ENCODE assay signal across 8 cellular contexts in genomic region chr6:90219168-90219985, GRCh38.
DNase-seq lines count a peak whose midpoint lies in the region; ATAC-seq and TF ChIP-seq lines count a peak whose summit lies in the region.

No MANE protein-coding gene starts in this region.

- no peaks in the 10 kb centered on the region for H3K36me3 Mint-ChIP-seq in HFFc6 (ENCODE audit: low read depth)

- peaks cover 18% of the 10 kb centered on the region for H3K4me1 ChIP-seq in ovary (ENCODE audit: insufficient read depth)

- no peaks in the 10 kb centered on the region for H3K27me3 ChIP-seq in ovary

- H3K27me3 Mint-ChIP-seq in HFFc6 (ENCODE audit: insufficient read depth): peaks cover 3% of the 10 kb centered on the region

- no peaks in the 10 kb centered on the region for H3K36me3 ChIP-seq in ovary

- H3K9me3 ChIP-seq in ovary: no peaks in the 10 kb centered on the region

- TF ChIP-seq CTCF in AG10803 (conservative IDR thresholded peaks at IDR 0.05; ENCODE audit: low read length) (no peak), HFFc6 (IDR thresholded peaks at IDR 0.05) (no peak), ovary (IDR thresholded peaks at IDR 0.05) (no peak)

- intact Hi-C loops in ovary (cut with DNase I): loop anchor here in 2 of 4 donors (2.0 to 10.0 kb wide), 2 partner anchors 77 to 145 kb away; partner anchors contain the start of gene BACH2 (in 1 of the 2)

- peaks cover 10% of the 10 kb centered on the region; the same call in 1 of the 2 replicates for H3K9me3 Mint-ChIP-seq in HFFc6

- WGBS in ovary, 3 donors: 18 to 19% (median 19%) methylated on average over 14 of the region's 14 CpGs

- ATAC-seq in HG03039 (IDR thresholded peaks at IDR 0.05; ENCODE audit: unreplicated experiment): no peak
- ATAC-seq in GM21526 (IDR thresholded peaks at IDR 0.05; ENCODE audit: low FRiP score, unreplicated experiment): no peak

- no peak for TF ChIP-seq POLR2A in ovary (IDR thresholded peaks at IDR 0.05)

- peak; percentile 92 for DNase-seq in AG10803 (ENCODE audit: low read depth)
- peak; percentile 29 for DNase-seq in HFFc6
- peak; percentile 28 for DNase-seq in RPMI8226
- DNase-seq in fibroblast of peridontal ligament (ENCODE audit: extremely low read depth): peak; percentile 98
- peak; percentile 38 to 56 (median 48) for DNase-seq in ovary
- DNase-seq in activated CD8-positive, alpha-beta memory T cell treated with anti-CD3 and anti-CD28 coated beads, Interleukin-2, amount 50 U/mL, for 4 hours: no peak

- H3K27ac Mint-ChIP-seq in HFFc6: no peak overlapping the region

- H3K27ac ChIP-seq in ovary: peak overlapping the region; percentile 42 to 89

- no peak for TF ChIP-seq EP300 in ovary (IDR thresholded peaks at IDR 0.05)

- H3K4me1 Mint-ChIP-seq in HFFc6 (ENCODE audit: low read depth): no peaks in the 10 kb centered on the region

- H3K4me3 ChIP-seq in AG10803 (ENCODE audit: low read length) (peak overlapping the region; percentile 45), ovary (peak overlapping the region; percentile 10)

- H3K4me3 Mint-ChIP-seq in HFFc6: no peak overlapping the region
